In the genomic region with DNA sequence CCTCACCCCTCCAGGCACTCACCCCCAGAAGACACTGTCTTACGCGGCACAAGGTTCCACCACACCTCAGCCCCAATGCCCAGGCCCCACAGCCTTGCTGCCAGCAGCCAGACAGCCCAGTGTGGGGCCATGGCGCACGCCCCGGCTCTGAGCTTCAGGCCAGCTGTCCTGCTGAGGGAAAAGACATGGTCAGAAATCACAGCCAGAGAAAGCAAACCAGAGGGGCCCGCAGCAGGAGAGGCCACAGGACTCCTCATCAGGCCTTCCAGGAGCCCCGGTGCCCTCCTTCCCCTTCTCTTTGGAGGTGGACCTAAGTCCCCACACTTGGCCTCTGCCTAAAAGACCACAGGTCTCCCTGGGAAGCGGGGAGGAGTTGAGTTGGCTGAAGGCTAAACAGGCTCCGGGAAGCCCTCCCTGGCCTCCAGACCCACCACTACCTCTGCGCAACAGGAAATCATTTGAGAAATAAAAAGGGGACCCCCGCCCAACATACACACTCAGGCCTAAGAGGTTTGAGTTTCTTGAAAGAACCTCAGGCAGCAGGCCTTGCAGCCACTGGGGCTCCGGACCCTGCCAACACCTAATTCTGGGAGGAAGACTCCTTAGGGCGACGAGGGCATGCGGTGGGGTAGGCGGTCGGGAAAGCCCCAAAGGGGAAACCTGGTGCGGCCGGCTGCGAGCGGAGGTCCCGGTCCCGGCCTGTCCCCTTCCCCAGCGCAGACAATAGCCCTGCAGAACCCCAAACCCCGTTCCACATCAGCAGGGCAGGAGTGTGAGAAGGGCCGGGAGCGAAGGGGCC, we compare ENCODE assay signal across 8 cellular contexts. TPM values are rescaled to one million over a fixed set of nuclear protein-coding genes. Genes with fewer than 3 reads are reported as not detected.
A peak's percentile ranks its signal among the peaks of the same experiment; 100 is the strongest.
DNase-seq lines count a peak whose midpoint lies in the region; ATAC-seq, FAIRE-seq and TF ChIP-seq lines count a peak whose summit lies in the region.

No MANE protein-coding gene starts in this region.

- no peaks in the 10 kb centered on the region for H3K9me3 Mint-ChIP-seq in T-cell

- peak overlapping the region; percentile 60 for H3K4me2 ChIP-seq in endothelial cell of umbilical vein (ENCODE audit: insufficient read depth, low read length)

- H3K36me3 Mint-ChIP-seq in T-cell: peaks cover 9% of the 10 kb centered on the region

- H3K27me3 Mint-ChIP-seq in T-cell: no peaks in the 10 kb centered on the region

- H3K4me3 ChIP-seq in ACC112 (ENCODE audit: low read depth, low read length) (peak overlapping the region; percentile 99), endothelial cell of umbilical vein (replicated peaks in 1 of 3; ENCODE audit: insufficient read depth in 1 of 3, low read depth in 1 of 3, low read length in 3 of 3) (peak overlapping the region; percentile 59 to 86 (median 65)), neutrophil (ENCODE audit: low read depth in 1 of 2, low read length in 1 of 2) (peak overlapping the region; percentile 63)

- H3K27me3 ChIP-seq in ACC112 (ENCODE audit: insufficient read depth, low read length) (peaks cover 9% of the 10 kb centered on the region; the same call in 1 of the 2 replicates), endothelial cell of umbilical vein (ENCODE audit: control insufficient read depth in 2 of 2, insufficient read depth in 2 of 2, low read length in 2 of 2) (peaks cover 10 to 16% of the 10 kb centered on the region in 2 experiments), neutrophil (peaks cover 100% of the 10 kb centered on the region)

- peak overlapping the region; percentile 76 for H3K9ac ChIP-seq in endothelial cell of umbilical vein (replicated peaks; ENCODE audit: extremely low read depth, insufficient read depth, low read length)

- no peak for TF ChIP-seq POLR2A in endothelial cell of umbilical vein (IDR thresholded peaks at IDR 0.05; ENCODE audit: low read depth, low read length)

- no peaks in the 10 kb centered on the region for H4K20me1 ChIP-seq in endothelial cell of umbilical vein (replicated peaks; ENCODE audit: control insufficient read depth, extremely low read depth, insufficient read depth, low read length)

- no peak for FAIRE-seq in endothelial cell of umbilical vein (lab: Jason Lieb, UNC)

- H3K79me2 ChIP-seq in ACC112 (ENCODE audit: control insufficient read depth, insufficient read depth, low read length, unreplicated experiment): peaks cover 23% of the 10 kb centered on the region
- H3K79me2 ChIP-seq in endothelial cell of umbilical vein (ENCODE audit: control insufficient read depth, insufficient read depth, low read length): no peaks in the 10 kb centered on the region

- H3K36me3 ChIP-seq in ACC112 (ENCODE audit: insufficient read depth, low read length) (peaks cover 13% of the 10 kb centered on the region; the same call in 1 of the 2 replicates), endothelial cell of umbilical vein (ENCODE audit: control insufficient read depth in 2 of 2, extremely low read depth in 1 of 2, insufficient read depth in 2 of 2, low read length in 2 of 2) (peaks cover 4 to 27% of the 10 kb centered on the region in 2 experiments), neutrophil (no peaks in the 10 kb centered on the region)

- peak; percentile 19 for ATAC-seq in GM19463 (IDR thresholded peaks at IDR 0.05; ENCODE audit: unreplicated experiment)
- ATAC-seq in T-cell (replicated peaks in 1 of 4): peak in 1 of 4 experiments; percentile 5
- no peak for ATAC-seq in GM21360 (IDR thresholded peaks at IDR 0.05; ENCODE audit: unreplicated experiment)
- ATAC-seq in HG03469 (IDR thresholded peaks at IDR 0.05; ENCODE audit: unreplicated experiment): no peak

- peaks cover 18% of the 10 kb centered on the region for H3K4me1 ChIP-seq in ACC112 (ENCODE audit: control insufficient read depth, insufficient read depth, low read length, unreplicated experiment)
- peaks cover 32% of the 10 kb centered on the region for H3K4me1 ChIP-seq in endothelial cell of umbilical vein (ENCODE audit: control insufficient read depth, extremely low read depth, insufficient read depth, low read length)
- peaks cover 52 to 62% of the 10 kb centered on the region in 2 experiments for H3K4me1 ChIP-seq in neutrophil (ENCODE audit: control insufficient read depth in 1 of 2, insufficient read depth in 1 of 2, low read depth in 1 of 2, low read length in 1 of 2)

- dilution Hi-C loops in endothelial cell of umbilical vein (cut with MboI; ENCODE audit: extremely low pct_ligation_motif_present, low sequenced_read_pairs): no loop called here

- peak overlapping the region; percentile 81 to 86 (median 85) for H3K4me3 Mint-ChIP-seq in T-cell

- H3K9me3 ChIP-seq in endothelial cell of umbilical vein (replicated peaks; ENCODE audit: control insufficient read depth, insufficient read depth, low read length) (no peaks in the 10 kb centered on the region), neutrophil (no peaks in the 10 kb centered on the region)

- H3K27ac ChIP-seq in ACC112 (ENCODE audit: low read depth, low read length) (peak overlapping the region; percentile 52), endothelial cell of umbilical vein (ENCODE audit: insufficient read depth, low read depth, low read length) (no peak overlapping the region), neutrophil (no peak overlapping the region)

- BruUV-seq in endothelial cell of umbilical vein (replicated peaks; lab: Mats Ljungman, UMichigan): TSS peak; percentile 33

- H3K27ac Mint-ChIP-seq in T-cell: peak overlapping the region; percentile 86

- H2AFZ ChIP-seq in ACC112 (ENCODE audit: low read length, unreplicated experiment) (peak overlapping the region; percentile 18), endothelial cell of umbilical vein (ENCODE audit: low read depth, low read length) (peak overlapping the region; percentile 66)

- TF ChIP-seq CTCF in endothelial cell of umbilical vein (IDR thresholded peaks at IDR 0.05; ENCODE audit: extremely low read depth in 1 of 2, insufficient read depth in 1 of 2, low read depth in 1 of 2, low read length in 2 of 2): no peak
- TF ChIP-seq CTCF in neutrophil (IDR thresholded peaks at IDR 0.05): no peak

- POLR2A ChIA-PET in T-cell (lab: Charles Lee) (interaction anchor here (0.5 to 0.7 kb wide), 3 partner anchors 29 to 796 kb away, joined by 3 to 9 read pairs (median 3); partner anchors contain the start of gene ACTR1B (in 1 of the 2)), endothelial cell of umbilical vein (lab: Charles Lee) (interaction anchor here (1.1 kb wide), 1 partner anchor 10 kb away, joined by 6 read pairs; the partner anchor contains the start of gene ANKRD39)

- intact Hi-C loops in endothelial cell of umbilical vein (cut with micrococcal nuclease): loop anchor here (1.0 kb wide), 1 partner anchor 10 kb away; the partner anchor contains the start of gene ANKRD39

- H3K4me1 Mint-ChIP-seq in T-cell: peaks cover 34 to 45% (median 36%) of the 10 kb centered on the region in 3 donors

- DNase-seq in T-cell (peak in 3 of 34 experiments; percentile 14 to 26 (median 24)), endothelial cell of umbilical vein (ENCODE audit: low read depth, low spot score) (no peak), NK-92 (lab: John Stamatoyannopoulos, UW; ENCODE audit: unreplicated experiment) (no peak)

- CTCF ChIA-PET in T-cell (lab: Charles Lee): interaction anchor here (0.6 to 1.7 kb wide), 5 partner anchors 10 to 783 kb away, joined by 4 to 9 read pairs (median 6); partner anchors contain the start of gene ANKRD39 (in 1 of the 2)
- CTCF ChIA-PET in endothelial cell of umbilical vein (lab: Charles Lee): interaction anchor here (0.6 to 6.5 kb wide), 16 partner anchors 9 to 336 kb away, joined by 3 to 81 read pairs (median 3); partner anchors contain the start of genes ANKRD39 and CNNM3

- H3K9me1 ChIP-seq in endothelial cell of umbilical vein (replicated peaks; ENCODE audit: control insufficient read depth, extremely low read depth, insufficient read depth, low read length): no peaks in the 10 kb centered on the region

RNA-seq across cellular contexts. Expression of gene SEMA4C, which starts 1.9 kb away (rescaled TPM):
- total RNA-seq in T-cell (10 to 100 TPM; 36.3 to 89.0 (median 72.3) TPM), endothelial cell of umbilical vein (13.1 and 17.3 TPM in 2 replicates)
- 16.4 and 18.0 TPM in 2 replicates for polyA plus RNA-seq in endothelial cell of umbilical vein
- polyA plus RNA-seq in endothelial cell of umbilical vein (2011; cell fraction: cytosol; rRNA removed): 10.2 and 13.0 TPM in 2 replicates
- polyA plus RNA-seq in endothelial cell of umbilical vein (2011; cell fraction: nucleus; rRNA removed): 24.5 and 30.6 TPM in 2 replicates
- 9.3 and 14.6 TPM in 2 replicates for polyA plus RNA-seq in endothelial cell of umbilical vein (2012)
- polyA minus RNA-seq in endothelial cell of umbilical vein: 25.8 and 28.9 TPM in 2 replicates
- 9.2 TPM for polyA minus RNA-seq in endothelial cell of umbilical vein (2011; cell fraction: cytosol; rRNA and poly(A)+ RNA removed)
- polyA minus RNA-seq in endothelial cell of umbilical vein (2011; cell fraction: nucleus; rRNA and poly(A)+ RNA removed): 6.7 and 10.3 TPM in 2 replicates

RNA-seq across cellular contexts. Expression of gene ANKRD39, which starts 10.1 kb away (rescaled TPM):
- total RNA-seq in T-cell (10 to 100 TPM; 16.9 to 25.0 (median 19.2) TPM), endothelial cell of umbilical vein (12.0 and 14.7 TPM in 2 replicates)
- 17.9 and 20.4 TPM in 2 replicates for polyA plus RNA-seq in endothelial cell of umbilical vein
- polyA plus RNA-seq in endothelial cell of umbilical vein (2011; cell fraction: cytosol; rRNA removed): 10.0 and 10.3 TPM in 2 replicates
- polyA plus RNA-seq in endothelial cell of umbilical vein (2011; cell fraction: nucleus; rRNA removed): 11.2 and 13.0 TPM in 2 replicates
- polyA plus RNA-seq in endothelial cell of umbilical vein (2012): 13.3 and 15.5 TPM in 2 replicates
- 6.4 and 7.9 TPM in 2 replicates for polyA minus RNA-seq in endothelial cell of umbilical vein
- 6.2 TPM for polyA minus RNA-seq in endothelial cell of umbilical vein (2011; cell fraction: cytosol; rRNA and poly(A)+ RNA removed)
- 4.9 and 6.5 TPM in 2 replicates for polyA minus RNA-seq in endothelial cell of umbilical vein (2011; cell fraction: nucleus; rRNA and poly(A)+ RNA removed)

RNA-seq across cellular contexts. Expression of gene ANKRD23, which starts 24.1 kb away (rescaled TPM):
- 10 to 100 TPM; 10.1 to 19.5 (median 16.4) TPM for total RNA-seq in T-cell
- total RNA-seq in endothelial cell of umbilical vein: 2.4 and 3.6 TPM in 2 replicates
- polyA plus RNA-seq in endothelial cell of umbilical vein: 1.5 and 1.7 TPM in 2 replicates
- 0.52 and 0.75 TPM in 2 replicates for polyA plus RNA-seq in endothelial cell of umbilical vein (2011; cell fraction: cytosol; rRNA removed)
- polyA plus RNA-seq in endothelial cell of umbilical vein (2011; cell fraction: nucleus; rRNA removed): 10.5 and 10.7 TPM in 2 replicates
- 1.4 and 1.6 TPM in 2 replicates for polyA plus RNA-seq in endothelial cell of umbilical vein (2012)
- polyA minus RNA-seq in endothelial cell of umbilical vein: 1.6 and 1.8 TPM in 2 replicates
- polyA minus RNA-seq in endothelial cell of umbilical vein (2011; cell fraction: cytosol; rRNA and poly(A)+ RNA removed): 1.4 TPM
- polyA minus RNA-seq in endothelial cell of umbilical vein (2011; cell fraction: nucleus; rRNA and poly(A)+ RNA removed): 4.2 and 6.1 TPM in 2 replicates

RNA-seq across cellular contexts. Expression of gene CNNM3, which starts 51.9 kb away (rescaled TPM):
- total RNA-seq in T-cell: 10 to 100 TPM; 44.2 to 55.3 (median 48.0) TPM
- total RNA-seq in endothelial cell of umbilical vein: 13.0 and 13.5 TPM in 2 replicates
- polyA plus RNA-seq in endothelial cell of umbilical vein: 14.9 and 16.4 TPM in 2 replicates
- polyA plus RNA-seq in endothelial cell of umbilical vein (2011; cell fraction: cytosol; rRNA removed): 9.6 and 10.1 TPM in 2 replicates
- 14.8 and 18.5 TPM in 2 replicates for polyA plus RNA-seq in endothelial cell of umbilical vein (2011; cell fraction: nucleus; rRNA removed)
- polyA plus RNA-seq in endothelial cell of umbilical vein (2012): 10.2 and 10.6 TPM in 2 replicates
- 19.8 and 22.5 TPM in 2 replicates for polyA minus RNA-seq in endothelial cell of umbilical vein
- 23.6 TPM for polyA minus RNA-seq in endothelial cell of umbilical vein (2011; cell fraction: cytosol; rRNA and poly(A)+ RNA removed)
- 9.0 and 10.0 TPM in 2 replicates for polyA minus RNA-seq in endothelial cell of umbilical vein (2011; cell fraction: nucleus; rRNA and poly(A)+ RNA removed)
